13 cellular contexts compared by ENCODE assay signal in genomic region chr11:27406498-27407354, GRCh38.
"Had no signal": no experiment of that assay in that cellular context is flagged by ENCODE, and none has a peak within 500 bp of the region (broad histone marks: within the 10 kb centered on the region; RNA-seq: fewer than 3 reads in every experiment).

No MANE protein-coding gene starts in this region.

- FAIRE-seq: bronchial epithelial cell had no signal

- H3K4me1 ChIP-seq: parathyroid adenoma had no signal

- H3K27ac ChIP-seq: dorsolateral prefrontal cortex, parathyroid adenoma had no signal

- DNase-seq: activated CD4-positive, CD25-positive, alpha-beta regulatory T cell treated with anti-CD3 and anti-CD28 coated beads, Interleukin-2, amount 50 U/mL, for 72 hours; activated naive CD4-positive, alpha-beta T cell; activated naive CD8-positive, alpha-beta T cell treated with anti-CD3 and anti-CD28 coated beads, Interleukin-2, amount 10 ng/mL, durations not matched to agents 7 days and 5 days; anterior cingulate cortex; dorsolateral prefrontal cortex; naive B cell; retina; stimulated activated CD4-positive, alpha-beta T cell treated with anti-CD3 and anti-CD28 coated beads, Interleukin-15, amount 100 ng/mL, for 24 hours; stimulated activated CD4-positive, alpha-beta T cell treated with anti-CD3 and anti-CD28 coated beads, Interleukin-4, amount 100 ng/mL, for 1 hour; stimulated activated naive CD4-positive, alpha-beta T cell had no signal

- H3K4me3 ChIP-seq: dorsolateral prefrontal cortex, skin epidermis had no signal

- H3K27me3 ChIP-seq: dorsolateral prefrontal cortex had no signal
